ENCODE assay signal across 8 cellular contexts in the genomic region with DNA sequence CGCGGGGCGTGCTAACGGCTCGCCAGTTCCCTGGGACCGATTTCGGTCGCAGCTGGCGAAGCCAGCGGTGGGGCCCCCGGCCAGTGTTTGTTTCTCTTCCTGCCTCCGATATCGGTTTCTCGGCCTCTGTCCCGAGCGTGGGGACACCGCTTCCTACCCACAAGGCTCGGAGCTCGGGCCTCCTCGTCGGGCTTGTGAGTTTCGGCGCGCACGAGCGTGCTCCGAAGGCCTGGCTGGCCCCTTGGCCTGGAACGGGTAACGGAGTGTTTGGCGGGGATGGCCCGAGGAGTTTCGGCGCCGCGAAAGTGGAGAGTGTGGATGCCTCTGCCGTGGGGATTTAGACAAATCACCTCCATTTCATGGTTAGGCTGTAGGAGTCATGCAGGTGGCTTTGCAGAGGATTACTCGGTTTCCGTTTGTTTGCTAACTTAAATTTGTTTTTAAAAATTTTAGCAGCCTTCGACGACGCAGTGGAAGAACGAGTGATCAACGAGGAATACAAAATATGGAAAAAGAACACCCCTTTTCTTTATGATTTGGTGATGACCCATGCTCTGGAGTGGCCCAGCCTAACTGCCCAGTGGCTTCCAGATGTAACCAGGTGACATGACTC.
DNase-seq lines count a peak whose midpoint lies in the region; ATAC-seq and TF ChIP-seq lines count a peak whose summit lies in the region.

No MANE protein-coding gene starts in this region.

- H3K27me3 ChIP-seq in iPS-20b (ENCODE audit: insufficient read depth, low read length) (no peaks in the 10 kb centered on the region), subcutaneous abdominal adipose tissue (ENCODE audit: control insufficient read depth in 5 of 5, insufficient read depth in 4 of 5, low read length in 5 of 5) (no peaks in the 10 kb centered on the region)

- H3K36me3 ChIP-seq in iPS-20b (ENCODE audit: insufficient read depth, low read depth, low read length) (peaks cover 49% of the 10 kb centered on the region), subcutaneous abdominal adipose tissue (ENCODE audit: control insufficient read depth in 5 of 5, insufficient read depth in 5 of 5, low read length in 5 of 5) (peaks cover 5 to 28% (median 20%) of the 10 kb centered on the region in 5 donors)

- H3K4me3 ChIP-seq in iPS-20b (ENCODE audit: low read length), result peak overlapping the region; percentile 98
- H3K4me3 ChIP-seq in subcutaneous abdominal adipose tissue (ENCODE audit: low read depth in 1 of 5, low read length in 5 of 5), result peak overlapping the region; percentile 70 to 97 (median 83)

- H3K4me1 ChIP-seq in iPS-20b (ENCODE audit: insufficient read depth, low read length), result peaks cover 16% of the 10 kb centered on the region
- H3K4me1 ChIP-seq in subcutaneous abdominal adipose tissue (ENCODE audit: control insufficient read depth in 5 of 5, insufficient read depth in 5 of 5, low read length in 5 of 5), result peaks cover 0 to 37% (median 35%) of the 10 kb centered on the region in 5 donors

- TF ChIP-seq CTCF in GM20000 (IDR thresholded peaks at IDR 0.05; ENCODE audit: extremely low read depth, missing control alignments), result no peak

- peak in 3 of 4 experiments; percentile 31 to 38 (median 38) for DNase-seq in activated CD4-positive, CD25-positive, alpha-beta regulatory T cell (lab: John Stamatoyannopoulos, UW)
- DNase-seq in activated CD4-positive, CD25-positive, alpha-beta regulatory T cell treated with anti-CD3 and anti-CD28 coated beads, Interleukin-2, amount 50 U/mL, for 72 hours, result no peak
- no peak for DNase-seq in GM20000 (ENCODE audit: low spot score)

- H3K9ac ChIP-seq in iPS-20b (ENCODE audit: low read depth, low read length) (peak overlapping the region; percentile 100), subcutaneous abdominal adipose tissue (ENCODE audit: low read length in 5 of 5) (peak overlapping the region; percentile 77 to 91 (median 89))

- H3K27ac ChIP-seq in angular gyrus (ENCODE audit: low read depth, low read length) (peak overlapping the region; percentile 89), iPS-20b (ENCODE audit: low read length) (peak overlapping the region; percentile 97), subcutaneous abdominal adipose tissue (ENCODE audit: low read depth, low read length) (peak overlapping the region; percentile 100)

- H3K9me3 ChIP-seq in iPS-20b (ENCODE audit: insufficient read depth, low read depth, low read length), result no peaks in the 10 kb centered on the region
- H3K9me3 ChIP-seq in subcutaneous abdominal adipose tissue (ENCODE audit: control insufficient read depth in 5 of 5, low read length in 5 of 5), result no peaks in the 10 kb centered on the region

- ATAC-seq in HG03095 (IDR thresholded peaks at IDR 0.05; ENCODE audit: unreplicated experiment), result peak; percentile 21
- no peak for ATAC-seq in GM21447 (IDR thresholded peaks at IDR 0.05; ENCODE audit: unreplicated experiment)

Comparison
In these comparisons a context has a peak if more than half of its experiments do, and no peak if none do; other contexts are left out.
1. DNase-seq: peak in activated CD4-positive, CD25-positive, alpha-beta regulatory T cell (3 of 4); none in activated CD4-positive, CD25-positive, alpha-beta regulatory T cell treated with anti-CD3 and anti-CD28 coated beads, Interleukin-2, amount 50 U/mL, for 72 hours (single experiment) and GM20000 (single experiment).
2. Peak in every context shown above with its lines, with median percentiles within 50 percentile points of each other: H3K27ac ChIP-seq.